17 cellular contexts compared by ENCODE assay signal in genomic region chr2:68663371-68664156, GRCh38. TPM values are rescaled to one million over a fixed set of nuclear protein-coding genes. Genes with fewer than 3 reads are reported as not detected.
"Had no signal": no experiment of that assay in that cellular context is flagged by ENCODE, and none has a peak within 500 bp of the region (broad histone marks: within the 10 kb centered on the region; RNA-seq: fewer than 3 reads in every experiment).

No MANE protein-coding gene starts in this region.

- H3K4me3 Mint-ChIP-seq: brain; central memory CD8-positive, alpha-beta T cell had no signal

- H3K27me3 ChIP-seq: spleen, tibial nerve had no signal

- H3K4me1 Mint-ChIP-seq: central memory CD8-positive, alpha-beta T cell had no signal

- H3K36me3 Mint-ChIP-seq: brain had no signal

- H3K27ac ChIP-seq: heart left ventricle, spleen, tibial nerve had no signal

- H3K27ac Mint-ChIP-seq: brain had no signal

- DNase-seq: activated CD4-positive, alpha-beta T cell treated with anti-CD3 and anti-CD28 coated beads for 4 hours; activated naive CD4-positive, alpha-beta T cell; amygdala; cortex of kidney; effector CD8-positive, alpha-beta T cell; foreskin melanocyte; heart left ventricle; spleen; stimulated activated CD8-positive, alpha-beta memory T cell treated with anti-CD3 and anti-CD28 coated beads, Interleukin-4, amount 100 ng/mL, for 48 hours; T1000 had no signal

- H3K4me1 ChIP-seq: heart left ventricle, tibial nerve had no signal

- H3K4me3 ChIP-seq: heart left ventricle, spleen, tibial nerve had no signal

- ATAC-seq: heart left ventricle, left lobe of liver, sciatic nerve had no signal

- H3K36me3 ChIP-seq: heart left ventricle, spleen, tibial nerve had no signal

- H3K9me3 Mint-ChIP-seq: brain; central memory CD8-positive, alpha-beta T cell had no signal

RNA-seq across cellular contexts. Expression of gene PROKR1, which starts 20.2 kb away (rescaled TPM):
- total RNA-seq: heart left ventricle, osteoblast, pulmonary artery endothelial cell had no signal
